8 cellular contexts compared by ENCODE assay signal in the genomic region with DNA sequence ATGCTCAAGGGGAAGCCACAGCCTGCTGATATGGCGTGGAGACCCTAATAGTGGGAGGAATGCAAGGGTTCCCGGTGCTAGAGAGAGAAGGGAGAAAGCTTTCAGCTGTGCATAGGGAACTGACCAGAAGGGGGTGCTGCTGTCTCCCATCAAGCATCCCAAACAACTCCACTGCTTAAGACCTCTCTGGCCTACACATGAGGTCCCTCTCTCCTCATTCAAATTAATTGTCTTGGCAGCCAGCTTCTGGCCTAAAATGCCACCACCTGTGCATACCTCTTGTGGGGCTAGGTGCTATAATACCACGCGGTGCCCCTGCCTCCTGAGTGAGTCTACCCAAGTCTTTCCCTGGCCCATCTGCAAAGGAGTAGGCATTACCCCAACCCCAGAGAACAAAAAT. TPM values are rescaled to one million over a fixed set of nuclear protein-coding genes. Genes with fewer than 3 reads are reported as not detected.
DNase-seq lines count a peak whose midpoint lies in the region; ATAC-seq, FAIRE-seq and TF ChIP-seq lines count a peak whose summit lies in the region.

No MANE protein-coding gene starts in this region.

- H3K4me1 ChIP-seq in psoas muscle, result no peaks in the 10 kb centered on the region

- H3K9me3 Mint-ChIP-seq in activated naive CD4-positive, alpha-beta T cell treated with anti-CD3 and anti-CD28 coated beads, Interleukin-2, amount 10 ng/mL, durations not matched to agents 7 days and 5 days, result no peaks in the 10 kb centered on the region

- H3K27ac ChIP-seq in psoas muscle, result no peak overlapping the region

- H3K27ac Mint-ChIP-seq in activated naive CD4-positive, alpha-beta T cell treated with anti-CD3 and anti-CD28 coated beads, Interleukin-2, amount 10 ng/mL, durations not matched to agents 7 days and 5 days, result no peak overlapping the region

- DNase-seq in DMS114 treated with DMSO at 0.1 percent for 48 hours (lab: John Stamatoyannopoulos, UW; ENCODE audit: unreplicated experiment) (peak; percentile 17), HTR-8/SVneo (ENCODE audit: insufficient read length, low spot score) (peak; percentile 74), RKO (ENCODE audit: low spot score) (peak; percentile 45), glomerular endothelial cell (ENCODE audit: extremely low read depth, low read depth, low spot score) (peak; percentile 50), psoas muscle (no peak), T1000 (lab: John Stamatoyannopoulos, UW) (no peak)
- peak; percentile 76 for DNase-seq in activated naive CD4-positive, alpha-beta T cell treated with anti-CD3 and anti-CD28 coated beads, Interleukin-2, amount 10 ng/mL, durations not matched to agents 7 days and 5 days

- no peaks in the 10 kb centered on the region for H3K9me3 ChIP-seq in psoas muscle

- ATAC-seq in psoas muscle (peak; percentile 62 to 82 (median 70)), GM18907 (IDR thresholded peaks at IDR 0.05; ENCODE audit: unreplicated experiment) (no peak)

- H3K4me1 Mint-ChIP-seq in activated naive CD4-positive, alpha-beta T cell treated with anti-CD3 and anti-CD28 coated beads, Interleukin-2, amount 10 ng/mL, durations not matched to agents 7 days and 5 days, result peaks cover 15% of the 10 kb centered on the region

- H3K36me3 Mint-ChIP-seq in activated naive CD4-positive, alpha-beta T cell treated with anti-CD3 and anti-CD28 coated beads, Interleukin-2, amount 10 ng/mL, durations not matched to agents 7 days and 5 days, result peaks cover 1% of the 10 kb centered on the region

- peak; percentile 73 for TF ChIP-seq CTCF in psoas muscle (IDR thresholded peaks at IDR 0.05)

- CTCF ChIA-PET in activated naive CD4-positive, alpha-beta T cell treated with anti-CD3 and anti-CD28 coated beads, Interleukin-2, amount 10 ng/mL, durations not matched to agents 7 days and 5 days (lab: Charles Lee), result interaction anchor here (0.8 to 4.1 kb wide), 14 partner anchors 9 to 102 kb away, joined by 3 to 30 read pairs (median 4); partner anchors contain the start of genes ADISSP, CENPB and SPEF1

- 41 to 50% (median 50%) methylated on average over 4 of the region's 4 CpGs for WGBS in psoas muscle, 3 donors

- FAIRE-seq in HTR-8/SVneo (lab: Jason Lieb, UNC), result peak; percentile 67

- peaks cover 0 to 35% (median 4%) of the 10 kb centered on the region in 3 donors for H3K27me3 ChIP-seq in psoas muscle (ENCODE audit: insufficient read depth in 3 of 3, low read length in 2 of 3)

- no peak overlapping the region for H3K4me3 ChIP-seq in psoas muscle

- no peaks in the 10 kb centered on the region for H3K36me3 ChIP-seq in psoas muscle (ENCODE audit: insufficient read depth in 1 of 2, low read depth in 1 of 2)

- H3K4me3 Mint-ChIP-seq in activated naive CD4-positive, alpha-beta T cell treated with anti-CD3 and anti-CD28 coated beads, Interleukin-2, amount 10 ng/mL, durations not matched to agents 7 days and 5 days, result no peak overlapping the region

- intact Hi-C loops in psoas muscle (cut with DNase I), result loop anchor here in 1 of 2 donors (5.0 kb wide), 1 partner anchor 36 kb away; no protein-coding TSS in a partner anchor

- H3K27me3 Mint-ChIP-seq in activated naive CD4-positive, alpha-beta T cell treated with anti-CD3 and anti-CD28 coated beads, Interleukin-2, amount 10 ng/mL, durations not matched to agents 7 days and 5 days, result peaks cover 19% of the 10 kb centered on the region

RNA-seq across cellular contexts. Expression of gene ADISSP, which starts 14.5 kb away (rescaled TPM):
- 27.7 and 43.8 TPM in 2 replicates for total RNA-seq in glomerular endothelial cell
- 10 to 100 TPM; 11.9 to 16.0 (median 13.4) TPM for total RNA-seq in psoas muscle
- 10 to 100 TPM; 10.7 to 24.7 (median 15.4) TPM for polyA plus RNA-seq in psoas muscle

RNA-seq across cellular contexts. Expression of gene HSPA12B, which starts 20.6 kb away (rescaled TPM):
- 25.5 and 26.3 TPM in 2 replicates for total RNA-seq in glomerular endothelial cell
- total RNA-seq in psoas muscle, result 1 to 10 TPM; 5.7 to 9.7 (median 8.2) TPM
- polyA plus RNA-seq in psoas muscle, result 1 to 10 TPM; 4.0 to 7.6 (median 7.5) TPM

RNA-seq across cellular contexts. Expression of gene SPEF1, which starts 28.1 kb away (rescaled TPM):
- total RNA-seq in glomerular endothelial cell (not detected in 2 replicates), psoas muscle (under 1 TPM in 1 of 4 donors, not detected in 3; 0.13 TPM)
- 1 to 10 TPM in 1 of 3 donors, under 1 TPM in 2; 0.12 to 1.7 (median 0.35) TPM for polyA plus RNA-seq in psoas muscle

RNA-seq across cellular contexts. Expression of gene CENPB, which starts 33.4 kb away (rescaled TPM):
- 63.2 and 78.7 TPM in 2 replicates for total RNA-seq in glomerular endothelial cell
- 100 to 1,000 TPM in 1 of 4 donors, 10 to 100 TPM in 3; 74.3 to 129 (median 97.8) TPM for total RNA-seq in psoas muscle
- 100 to 1,000 TPM in 2 of 3 donors, 10 to 100 TPM in 1; 84.0 to 144 (median 116) TPM for polyA plus RNA-seq in psoas muscle

RNA-seq across cellular contexts. Expression of gene SIGLEC1, which starts 40.7 kb away (rescaled TPM):
- not detected in 2 replicates for total RNA-seq in glomerular endothelial cell
- total RNA-seq in psoas muscle, result 1 to 10 TPM; 2.3 to 6.2 (median 3.5) TPM
- 1 to 10 TPM in 2 of 3 donors, under 1 TPM in 1; 0.98 to 2.6 (median 1.3) TPM for polyA plus RNA-seq in psoas muscle

Comparison
In these comparisons a context has a peak if more than half of its experiments do, and no peak if none do; other contexts are left out.
1. DNase-seq: peak in DMS114 treated with DMSO at 0.1 percent for 48 hours (single experiment), HTR-8/SVneo (single experiment), RKO (single experiment), activated naive CD4-positive, alpha-beta T cell treated with anti-CD3 and anti-CD28 coated beads, Interleukin-2, amount 10 ng/mL, durations not matched to agents 7 days and 5 days (single experiment) and glomerular endothelial cell (single experiment); none in psoas muscle (0 of 2) and T1000 (single experiment).